8 cellular contexts compared by ENCODE assay signal in genomic region chr1:247077768-247078314, GRCh38. TPM values are rescaled to one million over a fixed set of nuclear protein-coding genes. Genes with fewer than 3 reads are reported as not detected.
DNase-seq lines count a peak whose midpoint lies in the region; TF ChIP-seq lines count a peak whose summit lies in the region.

No MANE protein-coding gene starts in this region.

- peak overlapping the region; percentile 82 for H3K27ac ChIP-seq in RWPE1
- H3K27ac ChIP-seq in esophagus (ENCODE audit: low read depth in 2 of 2, low read length in 1 of 2), result peak overlapping the region; percentile 75 to 87
- H3K27ac ChIP-seq in neuronal stem cell (replicated peaks; ENCODE audit: low read length), result no peak overlapping the region

- H3K4me1 ChIP-seq in HAP-1, result peaks cover 6% of the 10 kb centered on the region; the same call in 1 of the 2 replicates
- peaks cover 0 to 2% of the 10 kb centered on the region in 2 donors for H3K4me1 ChIP-seq in esophagus (ENCODE audit: control insufficient read depth in 2 of 2, insufficient read depth in 2 of 2, low read length in 1 of 2)
- no peaks in the 10 kb centered on the region for H3K4me1 ChIP-seq in neuronal stem cell (ENCODE audit: control insufficient read depth in 2 of 2, insufficient read depth in 1 of 2, low read depth in 1 of 2, low read length in 2 of 2)

- WGBS in esophagus, 2 donors, result 1 to 2% methylated on average over 13 of the region's 13 CpGs
- no CpG with 5 or more reads among the region's 13 CpGs for WGBS in neuronal stem cell (ENCODE audit: extremely low coverage in 2 of 2, insufficient read length in 2 of 2, insufficient replicate concordance in 1 of 2), 2 donors

- no peak overlapping the region for H2BK12ac ChIP-seq in neuronal stem cell (ENCODE audit: low read length)

- H3K9me3 ChIP-seq in HAP-1 (peaks cover 19% of the 10 kb centered on the region), esophagus (ENCODE audit: control insufficient read depth in 2 of 2, insufficient read depth in 1 of 2, low read depth in 1 of 2, low read length in 1 of 2) (no peaks in the 10 kb centered on the region), neuronal stem cell (replicated peaks in 1 of 2; ENCODE audit: control insufficient read depth in 2 of 2, insufficient read depth in 1 of 2, low read depth in 1 of 2, low read length in 2 of 2) (peaks cover 17 to 54% of the 10 kb centered on the region in 2 donors)

- peak overlapping the region; percentile 95 for H2AFZ ChIP-seq in neuronal stem cell (ENCODE audit: low read length)

- H3K4ac ChIP-seq in neuronal stem cell (ENCODE audit: low read length), result peak overlapping the region; percentile 76

- H3K36me3 ChIP-seq in HAP-1 (replicated peaks) (peaks cover 7% of the 10 kb centered on the region; the same call in 1 of the 2 replicates), esophagus (ENCODE audit: control insufficient read depth in 2 of 2, insufficient read depth in 2 of 2, low read length in 1 of 2) (no peaks in the 10 kb centered on the region), neuronal stem cell (replicated peaks in 1 of 2; ENCODE audit: control insufficient read depth in 2 of 2, insufficient read depth in 2 of 2, low read length in 2 of 2) (peaks cover 9 to 29% of the 10 kb centered on the region in 2 donors)

- H4K91ac ChIP-seq in neuronal stem cell (ENCODE audit: low read depth, low read length, poor library complexity), result no peak overlapping the region

- peak overlapping the region; percentile 61 for H2AK5ac ChIP-seq in neuronal stem cell (ENCODE audit: low read depth, low read length)

- H2BK120ac ChIP-seq in neuronal stem cell (ENCODE audit: low read depth, low read length), result no peak overlapping the region

- POLR2A ChIA-PET in RWPE1 (lab: Yijun Ruan, JAX; ENCODE audit: low non-redundant PET), result interaction anchor here (0.5 kb wide), 1 partner anchor 158 kb away, joined by 4 read pairs; no protein-coding TSS in a partner anchor

- peak overlapping the region; percentile 93 for H3K9ac ChIP-seq in neuronal stem cell (ENCODE audit: low read depth, low read length, poor library complexity)

- H3K4me3 ChIP-seq in HAP-1 (peak overlapping the region; percentile 94), esophagus (ENCODE audit: low read depth in 1 of 2, low read length in 2 of 2) (peak overlapping the region; percentile 83 to 90), neuronal stem cell (ENCODE audit: low read length in 2 of 2) (peak overlapping the region; percentile 83 to 96)

- peak overlapping the region; percentile 34 for H3K23ac ChIP-seq in neuronal stem cell (ENCODE audit: low read depth, low read length, poor library complexity)

- in situ Hi-C loops in G401 (cut with HindIII; ENCODE audit: low sequenced_read_pairs), result no loop called here
- in situ Hi-C loops in HAP-1 (cut with MboI; ENCODE audit: low sequenced_read_pairs), result no loop called here

- H2BK15ac ChIP-seq in neuronal stem cell (ENCODE audit: low read length), result no peak overlapping the region

- H3K79me1 ChIP-seq in neuronal stem cell (ENCODE audit: low read depth, low read length), result peaks cover 2% of the 10 kb centered on the region

- CTCF ChIA-PET in RWPE1 (lab: Yijun Ruan, JAX), result no interaction called here

- H3K14ac ChIP-seq in neuronal stem cell (ENCODE audit: low read length), result peak overlapping the region; percentile 84

- no peaks in the 10 kb centered on the region for H3K27me3 ChIP-seq in HAP-1 (ENCODE audit: low read depth)
- H3K27me3 ChIP-seq in esophagus (ENCODE audit: control insufficient read depth in 1 of 2, insufficient read depth in 2 of 2, low read length in 2 of 2), result no peaks in the 10 kb centered on the region
- H3K27me3 ChIP-seq in neuronal stem cell (ENCODE audit: control insufficient read depth in 3 of 3, insufficient read depth in 3 of 3, low read depth in 1 of 3, low read length in 3 of 3), result no peaks in the 10 kb centered on the region

- peak overlapping the region; percentile 71 for H3K4me2 ChIP-seq in neuronal stem cell (ENCODE audit: insufficient read depth, low read length, poor library complexity, severe bottlenecking)

- H2BK5ac ChIP-seq in neuronal stem cell (ENCODE audit: low read length), result peak overlapping the region; percentile 82

- peak; percentile 20 for DNase-seq in G401 (ENCODE audit: low spot score)
- DNase-seq in HAP-1 (ENCODE audit: low spot score in 2 of 2), result peak in 1 of 2 experiments; percentile 13
- peak; percentile 10 for DNase-seq in RWPE1 (ENCODE audit: low spot score)
- DNase-seq in neuronal stem cell (ENCODE audit: low spot score), result no peak
- no peak for DNase-seq in NCI-H524 (lab: John Stamatoyannopoulos, UW)
- no peak for DNase-seq in NCI-H2081 (lab: John Stamatoyannopoulos, UW)
- no peak for DNase-seq in NCI-H2081 treated with DMSO at 0.1 percent for 48 hours (lab: John Stamatoyannopoulos, UW)

- no peak for TF ChIP-seq CTCF in RWPE1 (conservative IDR thresholded peaks at IDR 0.05; ENCODE audit: low read depth)

- peak overlapping the region; percentile 98 for H3K18ac ChIP-seq in neuronal stem cell (ENCODE audit: low read length)

- no peak overlapping the region for H4K8ac ChIP-seq in neuronal stem cell (ENCODE audit: low read depth, low read length)

RNA-seq across cellular contexts. Expression of gene ZNF670, which starts 0.8 kb away (rescaled TPM):
- total RNA-seq in G401 (2014; rRNA removed; shearing (Covaris generic)), result 11.1 and 11.4 TPM in 2 replicates
- polyA plus RNA-seq in esophagus, result 1 to 10 TPM in 1 of 2 donors, under 1 TPM in 1; 0.49 to 1.4 TPM
- polyA plus RNA-seq in neuronal stem cell (2013, experiment 1 of 2), result 6.7 TPM
- 7.4 TPM for polyA plus RNA-seq in neuronal stem cell (2013, experiment 2 of 2)

RNA-seq across cellular contexts. Expression of gene ZNF669, which starts 26.3 kb away (rescaled TPM):
- 7.5 and 14.3 TPM in 2 replicates for total RNA-seq in G401 (2014; rRNA removed; shearing (Covaris generic))
- polyA plus RNA-seq in esophagus, result 1 to 10 TPM; 1.7 to 2.0 TPM
- polyA plus RNA-seq in neuronal stem cell (2013, experiment 1 of 2), result 11.3 TPM
- polyA plus RNA-seq in neuronal stem cell (2013, experiment 2 of 2), result 11.7 TPM

Comparison
In these comparisons a context has a peak if more than half of its experiments do, and no peak if none do; other contexts are left out.
1. DNase-seq: peak in G401 (single experiment) and RWPE1 (single experiment); none in neuronal stem cell (single experiment), NCI-H524 (0 of 2), NCI-H2081 (0 of 2) and NCI-H2081 treated with DMSO at 0.1 percent for 48 hours (single experiment).
2. Peak in every context shown above with its lines, with median percentiles within 50 percentile points of each other: H3K4me3 ChIP-seq.